ENCODE assay signal across 8 cellular contexts in the genomic region with DNA sequence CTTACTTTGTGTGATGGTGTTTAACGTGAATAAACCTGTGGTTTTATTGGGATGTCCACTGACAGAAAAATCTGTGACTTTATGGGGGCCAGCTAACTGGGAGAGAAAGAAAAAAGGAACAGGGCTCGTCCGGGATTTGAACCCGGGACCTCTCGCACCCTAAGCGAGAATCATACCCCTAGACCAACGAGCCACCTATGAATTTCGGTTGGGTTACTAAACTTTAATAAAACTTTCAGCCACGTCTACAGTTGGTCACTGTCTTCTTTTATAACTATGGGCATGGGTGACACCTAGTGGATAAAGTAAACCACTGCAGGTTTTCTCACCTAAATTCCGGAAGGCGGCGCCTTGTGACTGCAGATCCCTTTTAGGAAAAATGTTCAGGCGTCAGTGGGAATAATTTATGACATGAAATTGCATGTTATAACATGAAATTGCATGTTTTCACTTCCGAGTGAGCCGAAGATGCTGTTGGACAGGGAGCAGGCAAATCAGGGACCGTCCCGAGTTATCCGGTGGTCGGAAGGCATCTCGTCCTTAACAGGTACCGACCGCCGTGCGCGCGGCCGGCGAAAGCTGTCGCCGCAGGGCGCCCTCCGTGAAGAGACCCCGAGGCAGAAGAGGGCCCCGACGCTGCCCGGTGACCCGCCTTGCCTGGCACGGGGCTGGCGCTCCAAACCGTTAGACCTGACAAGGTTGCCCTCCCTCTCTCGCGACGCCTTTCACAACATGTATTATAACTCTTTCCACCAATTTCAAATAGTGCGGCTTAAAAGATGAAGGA. TPM values are rescaled to one million over a fixed set of nuclear protein-coding genes. Genes with fewer than 3 reads are reported as not detected.
DNase-seq lines count a peak whose midpoint lies in the region; ATAC-seq and TF ChIP-seq lines count a peak whose summit lies in the region.

No MANE protein-coding gene starts in this region.

- TF ChIP-seq CTCF in MM.1S (IDR thresholded peaks at IDR 0.05; ENCODE audit: low read length) (peak; percentile 69), RWPE1 (conservative IDR thresholded peaks at IDR 0.05; ENCODE audit: low read depth) (peak; percentile 88), neutrophil (IDR thresholded peaks at IDR 0.05) (peak; percentile 92)

- no peaks in the 10 kb centered on the region for H3K9me3 ChIP-seq in MM.1S (replicated peaks; ENCODE audit: insufficient read depth, low read length)
- H3K9me3 ChIP-seq in neutrophil = no peaks in the 10 kb centered on the region

- H3K4me3 ChIP-seq in MM.1S (ENCODE audit: low read length) (peak overlapping the region; percentile 79), neutrophil (ENCODE audit: low read depth in 1 of 2, low read length in 1 of 2) (peak overlapping the region; percentile 55 to 66), urinary bladder (ENCODE audit: low read depth, low read length) (peak overlapping the region; percentile 74)

- peak overlapping the region; percentile 37; the same call in 1 of the 2 replicates for H3K9ac ChIP-seq in MM.1S (ENCODE audit: low read length)

- no peaks in the 10 kb centered on the region for H3K9me2 ChIP-seq in MM.1S (replicated peaks; ENCODE audit: insufficient read depth, low read length)

- H3K4me2 ChIP-seq in MM.1S (ENCODE audit: low read depth, low read length) = peak overlapping the region; percentile 55; the same call in 1 of the 2 replicates

- H3F3A ChIP-seq in MM.1S (ENCODE audit: insufficient read depth, low read length) = peaks cover 22% of the 10 kb centered on the region

- DNase-seq in A172 (ENCODE audit: low spot score) = peak; percentile 74
- DNase-seq in MM.1S = peak; percentile 76
- peak; percentile 76 for DNase-seq in RWPE1 (ENCODE audit: low spot score)
- peak; percentile 48 for DNase-seq in activated naive CD4-positive, alpha-beta T cell treated with anti-CD3 and anti-CD28 coated beads, Interleukin-2, amount 50 U/mL, for 16 hours
- peak; percentile 86 for DNase-seq in globus pallidus (ENCODE audit: low spot score)

- no peaks in the 10 kb centered on the region for H3K36me3 ChIP-seq in MM.1S (replicated peaks; ENCODE audit: insufficient read depth, low read length)
- H3K36me3 ChIP-seq in neutrophil = no peaks in the 10 kb centered on the region
- no peaks in the 10 kb centered on the region for H3K36me3 ChIP-seq in urinary bladder (ENCODE audit: insufficient read depth)

- peak overlapping the region; percentile 72 for H2AFZ ChIP-seq in MM.1S (ENCODE audit: low read length)

- H3K27me3 ChIP-seq in MM.1S (replicated peaks; ENCODE audit: insufficient read depth, low read length) (no peaks in the 10 kb centered on the region), neutrophil (peaks cover 45% of the 10 kb centered on the region)

- no peaks in the 10 kb centered on the region for H4K20me1 ChIP-seq in MM.1S (ENCODE audit: insufficient read depth, low read length)

- no peak overlapping the region for H3K27ac ChIP-seq in MM.1S (ENCODE audit: low read length)
- H3K27ac ChIP-seq in RWPE1 = peak overlapping the region; percentile 72
- no peak overlapping the region for H3K27ac ChIP-seq in neutrophil
- H3K27ac ChIP-seq in urinary bladder (ENCODE audit: low read depth) = peak overlapping the region; percentile 62

- TF ChIP-seq POLR2A in GM18505 (IDR thresholded peaks at IDR 0.05; ENCODE audit: borderline replicate concordance, extremely low read depth, insufficient read depth, insufficient read length) = no peak

- ATAC-seq in GM18505 (IDR thresholded peaks at IDR 0.05; ENCODE audit: unreplicated experiment) = peak; percentile 18

- CTCF ChIA-PET in RWPE1 (lab: Yijun Ruan, JAX) = interaction anchor here (0.6 to 1.6 kb wide), 13 partner anchors 9 to 281 kb away, joined by 3 to 6 read pairs (median 3); a partner anchor contains a TSS

- no peaks in the 10 kb centered on the region for H3K79me2 ChIP-seq in MM.1S (ENCODE audit: low read length)

- WGBS in urinary bladder = under 1% methylated on average over 44 of the region's 44 CpGs

- POLR2A ChIA-PET in RWPE1 (lab: Yijun Ruan, JAX; ENCODE audit: low non-redundant PET) = no interaction called here

- H3K4me1 ChIP-seq in MM.1S (ENCODE audit: low read length) (no peaks in the 10 kb centered on the region; the same call in 1 of the 2 replicates), neutrophil (ENCODE audit: control insufficient read depth in 1 of 2, insufficient read depth in 1 of 2, low read depth in 1 of 2, low read length in 1 of 2) (peaks cover 34 to 44% of the 10 kb centered on the region in 2 experiments), urinary bladder (ENCODE audit: insufficient read depth) (no peaks in the 10 kb centered on the region)

RNA-seq across cellular contexts. Expression of a gene that starts 18.2 kb away (rescaled TPM):
- not detected in 2 replicates for total RNA-seq in A172 (2014; rRNA removed; shearing (Covaris generic))
- total RNA-seq in urinary bladder = not detected
- not detected for polyA plus RNA-seq in urinary bladder

RNA-seq across cellular contexts. Expression of a gene that starts 21.6 kb away (rescaled TPM):
- not detected in 2 replicates for total RNA-seq in A172 (2014; rRNA removed; shearing (Covaris generic))
- total RNA-seq in urinary bladder = not detected
- not detected for polyA plus RNA-seq in urinary bladder

RNA-seq across cellular contexts. Expression of a gene that starts 32.1 kb away (rescaled TPM):
- not detected in 2 replicates for total RNA-seq in A172 (2014; rRNA removed; shearing (Covaris generic))
- not detected for total RNA-seq in urinary bladder
- not detected for polyA plus RNA-seq in urinary bladder

RNA-seq across cellular contexts. Expression of a gene that starts 48.6 kb away (rescaled TPM):
- not detected in 2 replicates for total RNA-seq in A172 (2014; rRNA removed; shearing (Covaris generic))
- not detected for total RNA-seq in urinary bladder
- polyA plus RNA-seq in urinary bladder = not detected

Comparison
In these comparisons a context has a peak if more than half of its experiments do, and no peak if none do; other contexts are left out.
1. H3K27ac ChIP-seq: peak in RWPE1 (single experiment) and urinary bladder (single experiment); none in MM.1S (single experiment) and neutrophil (single experiment).
2. Peak in every context shown above with its lines, with median percentiles within 50 percentile points of each other: DNase-seq, H3K4me3 ChIP-seq and CTCF ChIP-seq.